21 cellular contexts compared by ENCODE assay signal in genomic region chr1:213914351-213914750, GRCh38.
"Had no signal": no experiment of that assay in that cellular context is flagged by ENCODE, and none has a peak within 500 bp of the region (broad histone marks: within the 10 kb centered on the region; RNA-seq: fewer than 3 reads in every experiment).

No MANE protein-coding gene starts in this region.

- H3K36me3 ChIP-seq: cardiac muscle cell, ovary, thyroid gland had no signal

- H3K4me1 Mint-ChIP-seq: activated B cell treated with CpG ODN at 0.5 μM for 24 hours; activated CD4-positive, alpha-beta memory T cell treated with anti-CD3 and anti-CD28 coated beads, Interleukin-2, amount 10 ng/mL, durations not matched to agents 7 days and 5 days; activated CD8-positive, alpha-beta memory T cell treated with anti-CD3 and anti-CD28 coated beads, Interleukin-2, amount 10 ng/mL, durations not matched to agents 7 days and 5 days; activated naive CD8-positive, alpha-beta T cell treated with anti-CD3 and anti-CD28 coated beads for 36 hours; naive thymus-derived CD8-positive, alpha-beta T cell had no signal

- H3K9me3 ChIP-seq: ovary, psoas muscle, thyroid gland had no signal

- H3K27ac ChIP-seq: cardiac muscle cell, dorsolateral prefrontal cortex, foreskin keratinocyte, ovary, psoas muscle, thyroid gland had no signal

- ATAC-seq: activated CD8-positive, alpha-beta memory T cell treated with anti-CD3 and anti-CD28 coated beads, Interleukin-2, amount 10 ng/mL, durations not matched to agents 7 days and 5 days; foreskin keratinocyte; naive thymus-derived CD8-positive, alpha-beta T cell; psoas muscle; right cardiac atrium had no signal

- H3K9me3 Mint-ChIP-seq: activated B cell treated with CpG ODN at 0.5 μM for 24 hours; activated CD4-positive, alpha-beta memory T cell treated with anti-CD3 and anti-CD28 coated beads, Interleukin-2, amount 10 ng/mL, durations not matched to agents 7 days and 5 days; activated naive CD8-positive, alpha-beta T cell treated with anti-CD3 and anti-CD28 coated beads for 36 hours had no signal

- H3K36me3 Mint-ChIP-seq: activated CD8-positive, alpha-beta memory T cell treated with anti-CD3 and anti-CD28 coated beads, Interleukin-2, amount 10 ng/mL, durations not matched to agents 7 days and 5 days; activated naive CD8-positive, alpha-beta T cell treated with anti-CD3 and anti-CD28 coated beads for 36 hours; naive thymus-derived CD8-positive, alpha-beta T cell had no signal

- H3K4me1 ChIP-seq: foreskin keratinocyte, psoas muscle, thyroid gland had no signal

- H3K4me3 ChIP-seq: cardiac muscle cell, dorsolateral prefrontal cortex, ovary, psoas muscle, thyroid gland had no signal

- FAIRE-seq: TTC549 had no signal

- H3K27me3 ChIP-seq: cardiac muscle cell, dorsolateral prefrontal cortex, foreskin keratinocyte, ovary, thyroid gland had no signal

- H3K4me3 Mint-ChIP-seq: activated B cell treated with CpG ODN at 0.5 μM for 24 hours; activated CD4-positive, alpha-beta memory T cell treated with anti-CD3 and anti-CD28 coated beads, Interleukin-2, amount 10 ng/mL, durations not matched to agents 7 days and 5 days; activated CD8-positive, alpha-beta memory T cell treated with anti-CD3 and anti-CD28 coated beads, Interleukin-2, amount 10 ng/mL, durations not matched to agents 7 days and 5 days; activated naive CD8-positive, alpha-beta T cell treated with anti-CD3 and anti-CD28 coated beads for 36 hours; naive thymus-derived CD8-positive, alpha-beta T cell had no signal

- DNase-seq: activated B cell treated with CpG ODN at 0.5 μM for 24 hours; activated CD4-positive, alpha-beta memory T cell treated with anti-CD3 and anti-CD28 coated beads, Interleukin-2, amount 10 ng/mL, durations not matched to agents 7 days and 5 days; activated CD4-positive, alpha-beta T cell treated with anti-CD3 and anti-CD28 coated beads for 48 hours; activated CD8-positive, alpha-beta memory T cell treated with anti-CD3 and anti-CD28 coated beads, Interleukin-2, amount 10 ng/mL, durations not matched to agents 7 days and 5 days; activated naive CD4-positive, alpha-beta T cell; activated naive CD8-positive, alpha-beta T cell treated with anti-CD3 and anti-CD28 coated beads for 36 hours; amniotic stem cell; dorsolateral prefrontal cortex; foreskin keratinocyte; hypothalamus; kidney glomerular epithelial cell; mesenchymal stem cell; naive thymus-derived CD8-positive, alpha-beta T cell; ovary; psoas muscle; right cardiac atrium; stimulated activated CD4-positive, alpha-beta T cell treated with anti-CD3 and anti-CD28 coated beads, Interleukin-2, amount 100 ng/mL, for 24 hours; stimulated activated naive CD4-positive, alpha-beta T cell treated with Interleukin-2 at 50 U/mL for 16 hours; thyroid gland had no signal

- H3K27me3 Mint-ChIP-seq: activated CD4-positive, alpha-beta memory T cell treated with anti-CD3 and anti-CD28 coated beads, Interleukin-2, amount 10 ng/mL, durations not matched to agents 7 days and 5 days; activated CD8-positive, alpha-beta memory T cell treated with anti-CD3 and anti-CD28 coated beads, Interleukin-2, amount 10 ng/mL, durations not matched to agents 7 days and 5 days; activated naive CD8-positive, alpha-beta T cell treated with anti-CD3 and anti-CD28 coated beads for 36 hours had no signal

- H3K27ac Mint-ChIP-seq: activated B cell treated with CpG ODN at 0.5 μM for 24 hours; activated CD4-positive, alpha-beta memory T cell treated with anti-CD3 and anti-CD28 coated beads, Interleukin-2, amount 10 ng/mL, durations not matched to agents 7 days and 5 days; activated CD8-positive, alpha-beta memory T cell treated with anti-CD3 and anti-CD28 coated beads, Interleukin-2, amount 10 ng/mL, durations not matched to agents 7 days and 5 days; activated naive CD8-positive, alpha-beta T cell treated with anti-CD3 and anti-CD28 coated beads for 36 hours; naive thymus-derived CD8-positive, alpha-beta T cell had no signal
